In genomic region chr21:18041012-18041411, GRCh38 we compare ENCODE assay signal across 9 cellular contexts.
DNase-seq lines count a peak whose midpoint lies in the region; ATAC-seq, FAIRE-seq and TF ChIP-seq lines count a peak whose summit lies in the region.
"Had no signal": no experiment of that assay in that cellular context is flagged by ENCODE, and none has a peak within 500 bp of the region (broad histone marks: within the 10 kb centered on the region; RNA-seq: fewer than 3 reads in every experiment).

No MANE protein-coding gene starts in this region.

- H3K36me3 ChIP-seq in tibial nerve: no peaks in the 10 kb centered on the region

- WGBS in tibial nerve, 2 donors: 18 to 30% methylated on average over 3 of the region's 3 CpGs

- H3K27me3 ChIP-seq in tibial nerve: no peaks in the 10 kb centered on the region

- TF ChIP-seq CTCF in D721Med (IDR thresholded peaks at IDR 0.05; ENCODE audit: insufficient read depth, missing control alignments) (peak; percentile 82), epithelial cell of esophagus (IDR thresholded peaks at IDR 0.05; ENCODE audit: insufficient read depth, low read depth, low read length, missing control alignments) (peak; percentile 32), tibial nerve (IDR thresholded peaks at IDR 0.05) (peak in 4 of 5 experiments; percentile 8 to 33 (median 26))

- peak; percentile 61 for ATAC-seq in HG02938 (IDR thresholded peaks at IDR 0.05; ENCODE audit: unreplicated experiment)
- no peak for ATAC-seq in activated CD4-positive, CD25-positive, alpha-beta regulatory T cell treated with anti-CD3 and anti-CD28 coated beads, Interleukin-2, amount 50 U/mL, for 24 hours

- no peaks in the 10 kb centered on the region for H3K9me3 ChIP-seq in tibial nerve

- FAIRE-seq in D721Med (lab: Jason Lieb, UNC): peak; percentile 92
- FAIRE-seq: colon had no signal

- H3K4me3 ChIP-seq in epithelial cell of esophagus (ENCODE audit: low read length) (no peak overlapping the region), tibial nerve (no peak overlapping the region)

- no peak overlapping the region for H3K27ac ChIP-seq in tibial nerve

- no peak for TF ChIP-seq POLR2A in tibial nerve (IDR thresholded peaks at IDR 0.05)

- no peak for TF ChIP-seq EP300 in tibial nerve (IDR thresholded peaks at IDR 0.05)

- no peak for DNase-seq in D721Med (ENCODE audit: insufficient read length, low spot score)
- DNase-seq in NCI-H748 treated with DMSO at 0.1 percent for 48 hours (lab: John Stamatoyannopoulos, UW): peak; percentile 78
- peak; percentile 2 for DNase-seq in epithelial cell of esophagus (ENCODE audit: low read depth)
- DNase-seq in tibial nerve (ENCODE audit: low spot score in 2 of 2): peak in 1 of 2 donors; percentile 9
- no peak for DNase-seq in cerebellum (ENCODE audit: low spot score)
- DNase-seq in UCSD-AML1 (lab: John Stamatoyannopoulos, UW; ENCODE audit: unreplicated experiment): no peak

- no peaks in the 10 kb centered on the region for H3K4me1 ChIP-seq in tibial nerve

Comparison
In these comparisons a context has a peak if more than half of its experiments do, and no peak if none do; other contexts are left out.
1. DNase-seq: peak in NCI-H748 treated with DMSO at 0.1 percent for 48 hours (single experiment) and epithelial cell of esophagus (single experiment); none in D721Med (single experiment), cerebellum (single experiment) and UCSD-AML1 (single experiment).
2. CTCF ChIP-seq: peak in every context shown above with its lines; median percentile 82 in D721Med; 32 in epithelial cell of esophagus; 26 in tibial nerve.